Comparison of ENCODE assay signal across 15 cellular contexts in genomic region chr13:112056739-112057433, GRCh38. TPM values are rescaled to one million over a fixed set of nuclear protein-coding genes. Genes with fewer than 3 reads are reported as not detected.
DNase-seq lines count a peak whose midpoint lies in the region; ATAC-seq and TF ChIP-seq lines count a peak whose summit lies in the region.
"Had no signal": no experiment of that assay in that cellular context is flagged by ENCODE, and none has a peak within 500 bp of the region (broad histone marks: within the 10 kb centered on the region; RNA-seq: fewer than 3 reads in every experiment).

No MANE protein-coding gene starts in this region.

- no peak for TF ChIP-seq CTCF in A673 (conservative IDR thresholded peaks at IDR 0.05; ENCODE audit: low read depth, low read length)
- TF ChIP-seq CTCF in GM20000 (IDR thresholded peaks at IDR 0.05; ENCODE audit: extremely low read depth, missing control alignments) = no peak
- no peak for TF ChIP-seq CTCF in tibial artery (IDR thresholded peaks at IDR 0.05)
- no peak for TF ChIP-seq CTCF in lower lobe of right lung (IDR thresholded peaks at IDR 0.05)

- intact Hi-C loops in A673 (cut with micrococcal nuclease; ENCODE audit: unreplicated experiment) (no loop called here), tibial artery (cut with DNase I; ENCODE audit: low total_unique reads) (no loop called here), lower lobe of right lung (cut with DNase I) (no loop called here)

- H3K4me3 ChIP-seq in A673 (ENCODE audit: low read depth, low read length, poor library complexity, severe bottlenecking) (peak overlapping the region; percentile 58), tibial artery (no peak overlapping the region), lower lobe of right lung (no peak overlapping the region)
- H3K4me3 ChIP-seq: cardiac muscle cell, GM12878 had no signal

- no peaks in the 10 kb centered on the region for H3K4me1 Mint-ChIP-seq in T-helper 17 cell

- BruUV-seq in A673 (replicated peaks; lab: Mats Ljungman, UMichigan) = no TSS peak

- CTCF ChIA-PET in A673 (lab: Charles Lee) = no interaction called here

- H3K4me1 ChIP-seq in A673 (ENCODE audit: insufficient read depth, low read length, poor library complexity, severe bottlenecking) (no peaks in the 10 kb centered on the region), tibial artery (peaks cover 0 to 47% (median 19%) of the 10 kb centered on the region in 4 donors), lower lobe of right lung (peaks cover 16% of the 10 kb centered on the region)
- H3K4me1 ChIP-seq: BE2C had no signal

- H3K27ac Mint-ChIP-seq in T-helper 17 cell = no peak overlapping the region
- H3K27ac Mint-ChIP-seq: activated naive CD4-positive, alpha-beta T cell treated with anti-CD3 and anti-CD28 coated beads for 36 hours had no signal

- H3K36me3 ChIP-seq in A673 (ENCODE audit: insufficient read depth, low read length, poor library complexity, severe bottlenecking) (no peaks in the 10 kb centered on the region), tibial artery (no peaks in the 10 kb centered on the region), lower lobe of right lung (no peaks in the 10 kb centered on the region)
- H3K36me3 ChIP-seq: BE2C, cardiac muscle cell, gastrocnemius medialis had no signal

- POLR2A ChIA-PET in A673 (lab: Charles Lee; ENCODE audit: low non-redundant PET) = no interaction called here

- H3K9me3 ChIP-seq in A673 (ENCODE audit: low read depth, low read length, poor library complexity, severe bottlenecking) (no peaks in the 10 kb centered on the region), T-helper 17 cell (ENCODE audit: control insufficient read depth, low read length, poor library complexity, severe bottlenecking) (no peaks in the 10 kb centered on the region), tibial artery (no peaks in the 10 kb centered on the region), lower lobe of right lung (no peaks in the 10 kb centered on the region)
- H3K9me3 ChIP-seq: BE2C, gastrocnemius medialis had no signal

- H3K27me3 Mint-ChIP-seq in T-helper 17 cell = peaks cover 70% of the 10 kb centered on the region

- ATAC-seq in T-helper 17 cell = no peak
- no peak for ATAC-seq in GM21529 (IDR thresholded peaks at IDR 0.05; ENCODE audit: unreplicated experiment)
- ATAC-seq in lower lobe of right lung = no peak
- ATAC-seq: gastrocnemius medialis, GM12878 had no signal

- peaks cover 3% of the 10 kb centered on the region for H3K36me3 Mint-ChIP-seq in T-helper 17 cell (ENCODE audit: low read depth)

- H3K27me3 ChIP-seq in A673 (replicated peaks; ENCODE audit: insufficient read depth, low read depth, low read length, poor library complexity) = peaks cover 100% of the 10 kb centered on the region
- peaks cover 0 to 97% of the 10 kb centered on the region in 2 donors for H3K27me3 ChIP-seq in tibial artery
- peaks cover 100% of the 10 kb centered on the region for H3K27me3 ChIP-seq in lower lobe of right lung (ENCODE audit: low read depth)

- no peak overlapping the region for H3K27ac ChIP-seq in A673 (ENCODE audit: low read depth, low read length, poor library complexity, severe bottlenecking)
- no peak overlapping the region for H3K27ac ChIP-seq in tibial artery
- no peak overlapping the region for H3K27ac ChIP-seq in lower lobe of right lung
- H3K27ac ChIP-seq: cardiac muscle cell, gastrocnemius medialis had no signal

- DNase-seq in A673 (ENCODE audit: low spot score) = peak; percentile 50
- peak; percentile 45 for DNase-seq in GM20000 (ENCODE audit: low spot score)
- peak; percentile 36 for DNase-seq in NCI-H510A treated with DMSO at 0.1 percent for 48 hours (lab: John Stamatoyannopoulos, UW)
- DNase-seq in islet precursor cell = peak; percentile 41
- no peak for DNase-seq in T-helper 17 cell
- DNase-seq in tibial artery = no peak
- no peak for DNase-seq in lower lobe of right lung
- DNase-seq: activated naive CD4-positive, alpha-beta T cell treated with anti-CD3 and anti-CD28 coated beads for 36 hours; BE2C; gastrocnemius medialis; stimulated activated CD4-positive, alpha-beta T cell treated with anti-CD3 and anti-CD28 coated beads, Interleukin-2, amount 100 ng/mL, for 48 hours had no signal

- no peak overlapping the region for H3K4me3 Mint-ChIP-seq in T-helper 17 cell
- H3K4me3 Mint-ChIP-seq: activated naive CD4-positive, alpha-beta T cell treated with anti-CD3 and anti-CD28 coated beads for 36 hours had no signal

RNA-seq across cellular contexts. Expression of gene SOX1, which starts 10.1 kb away (rescaled TPM):
- total RNA-seq in A673 (2021) (47.7 and 56.6 TPM in 2 replicates), T-helper 17 cell (not detected), lower lobe of right lung (not detected)
- total RNA-seq: activated naive CD4-positive, alpha-beta T cell treated with anti-CD3 and anti-CD28 coated beads for 36 hours; cardiac muscle cell; gastrocnemius medialis; GM12878; ureter had no signal

Comparison
In these comparisons a context has a peak if more than half of its experiments do, and no peak if none do; other contexts are left out.
1. DNase-seq: peak in A673 (single experiment), GM20000 (single experiment), NCI-H510A treated with DMSO at 0.1 percent for 48 hours (single experiment) and islet precursor cell (single experiment); none in T-helper 17 cell (0 of 3), tibial artery (0 of 2) and lower lobe of right lung (single experiment).
2. RNA of gene SOX1, which starts 10.1 kb away (total RNA-seq): 47.7 to 56.6 TPM in A673; not detected in T-helper 17 cell and not detected in lower lobe of right lung (single experiment); every median in the first group is over 10 times any median in the second.